In genomic region chr6:100343678-100344077, GRCh38 we compare ENCODE assay signal across 15 cellular contexts.
DNase-seq lines count a peak whose midpoint lies in the region; ATAC-seq, FAIRE-seq and TF ChIP-seq lines count a peak whose summit lies in the region.
"Had no signal": no experiment of that assay in that cellular context is flagged by ENCODE, and none has a peak within 500 bp of the region (broad histone marks: within the 10 kb centered on the region; RNA-seq: fewer than 3 reads in every experiment).

No MANE protein-coding gene starts in this region.

- H3K27ac ChIP-seq in right lobe of liver (no peak overlapping the region), HepG2 (ENCODE audit: extremely low read length, insufficient read depth, low read length) (no peak overlapping the region), SJCRH30 (peak overlapping the region; percentile 2; the same call in 1 of the 2 replicates), stomach (no peak overlapping the region)

- FAIRE-seq in HepG2 (lab: Jason Lieb, UNC) (no peak), RCC 7860 (lab: Jason Lieb, UNC) (no peak)
- FAIRE-seq: frontal cortex had no signal

- in situ Hi-C loops in HepG2 (cut with HindIII; ENCODE audit: extremely low pct_ligation_motif_present, low pct_unique_long_range_greater_than_20kb): no loop called here

- TF ChIP-seq POLR2A in right lobe of liver (IDR thresholded peaks at IDR 0.05): no peak
- TF ChIP-seq POLR2A in HepG2 (IDR thresholded peaks at IDR 0.05; ENCODE audit: insufficient read depth in 1 of 2, low read depth in 2 of 2, low read length in 2 of 2): no peak
- no peak for TF ChIP-seq POLR2A in stomach (IDR thresholded peaks at IDR 0.05)

- H3K9ac ChIP-seq in HepG2 (ENCODE audit: insufficient read depth, low read depth, low read length): no peak overlapping the region

- no peaks in the 10 kb centered on the region for H3K36me3 ChIP-seq in right lobe of liver
- H3K36me3 ChIP-seq in HepG2 (replicated peaks in 1 of 2; ENCODE audit: control insufficient read depth in 1 of 2, insufficient read depth in 2 of 2, low read length in 2 of 2): no peaks in the 10 kb centered on the region
- no peaks in the 10 kb centered on the region for H3K36me3 ChIP-seq in SJCRH30
- no peaks in the 10 kb centered on the region for H3K36me3 ChIP-seq in stomach

- TF ChIP-seq CTCF in right lobe of liver (IDR thresholded peaks at IDR 0.05) (no peak), HepG2 (CRISPR knock-in tag; IDR thresholded peaks at IDR 0.05) (no peak), fibroblast of villous mesenchyme (IDR thresholded peaks at IDR 0.05; ENCODE audit: insufficient read depth, low read depth, low read length) (no peak), stomach (IDR thresholded peaks at IDR 0.05) (no peak)

- intact Hi-C loops in right lobe of liver (cut with DNase I): no loop called here
- intact Hi-C loops in HepG2 (cut with micrococcal nuclease; ENCODE audit: unreplicated experiment): no loop called here
- intact Hi-C loops in stomach (cut with DNase I; ENCODE audit: low total_unique reads): no loop called here

- H2AFZ ChIP-seq in HepG2 (ENCODE audit: low read length): no peak overlapping the region

- no peaks in the 10 kb centered on the region for H4K20me1 ChIP-seq in HepG2 (ENCODE audit: insufficient read depth, low read length)

- DNase-seq in right lobe of liver (no peak), HepG2 (ENCODE audit: low spot score) (no peak), SJCRH30 (peak; percentile 14 to 31), fibroblast of villous mesenchyme (ENCODE audit: low read depth) (peak; percentile 24), CD1c-positive myeloid dendritic cell (ENCODE audit: extremely low spot score) (no peak), RCC 7860 (ENCODE audit: low spot score) (no peak), stomach (no peak)
- DNase-seq: activated CD4-positive, alpha-beta T cell treated with anti-CD3 and anti-CD28 coated beads, Interleukin-2, amount 10 ng/mL, durations not matched to agents 24 days and 14 days; aorta; NCI-H1092 treated with DMSO at 0.1 percent for 48 hours; NCI-H345; PC-3; stimulated activated CD4-positive, alpha-beta T cell treated with anti-CD3 and anti-CD28 coated beads, Interleukin-4, amount 100 ng/mL, for 1 hour had no signal

- ATAC-seq in right lobe of liver (peak; percentile 24 to 61 (median 46)), HepG2 (no peak), GM21528 (IDR thresholded peaks at IDR 0.05; ENCODE audit: low FRiP score, unreplicated experiment) (no peak)
- ATAC-seq: PC-3 had no signal

- no peak for TF ChIP-seq RAD21 in HepG2 (CRISPR knock-in tag; IDR thresholded peaks at IDR 0.05)

- POLR2A ChIA-PET in HepG2 (lab: Yijun Ruan, JAX): no interaction called here

- no peaks in the 10 kb centered on the region for H3K9me3 ChIP-seq in right lobe of liver
- no peaks in the 10 kb centered on the region for H3K9me3 ChIP-seq in HepG2 (ENCODE audit: low read length)
- peaks cover 3% of the 10 kb centered on the region for H3K9me3 ChIP-seq in SJCRH30 (replicated peaks)
- H3K9me3 ChIP-seq in stomach: no peaks in the 10 kb centered on the region

- H3K79me2 ChIP-seq in HepG2 (ENCODE audit: insufficient read depth, low read length): no peaks in the 10 kb centered on the region

- 27% methylated on average over 1 of the region's 1 CpG for WGBS in right lobe of liver (ENCODE audit: insufficient coverage, low coverage, low lambda C conversion rate, missing lambda C conversion rate)
- WGBS in HepG2 (ENCODE audit: low lambda C conversion rate): 0% methylated on average over 1 of the region's 1 CpG
- 36 to 77% (median 60%) methylated on average over 1 of the region's 1 CpG for WGBS in stomach, 5 donors

- TF ChIP-seq EP300 in HepG2 (IDR thresholded peaks at IDR 0.05; ENCODE audit: low read depth in 2 of 2, low read length in 2 of 2): no peak
- TF ChIP-seq EP300 in HepG2 (CRISPR knock-in tag; IDR thresholded peaks at IDR 0.05; ENCODE audit: borderline replicate concordance): no peak
- TF ChIP-seq EP300 in stomach (IDR thresholded peaks at IDR 0.05): no peak

- CTCF ChIA-PET in HepG2 (lab: Yijun Ruan, JAX; ENCODE audit: low intra/inter-chr PET ratio, low total read pairs): no interaction called here

- no peak overlapping the region for H3K4me2 ChIP-seq in HepG2 (ENCODE audit: low read depth, low read length)

- no TSS peak for BruUV-seq in HepG2 (replicated peaks; lab: Mats Ljungman, UMichigan)

- no peaks in the 10 kb centered on the region for H3K4me1 ChIP-seq in right lobe of liver
- H3K4me1 ChIP-seq in HepG2 (ENCODE audit: insufficient read depth, low read length): no peaks in the 10 kb centered on the region
- peaks cover 12% of the 10 kb centered on the region for H3K4me1 ChIP-seq in SJCRH30
- peaks cover 0 to 7% (median 2%) of the 10 kb centered on the region in 4 donors for H3K4me1 ChIP-seq in stomach

- H3K4me3 ChIP-seq in right lobe of liver (no peak overlapping the region), HepG2 (replicated peaks in 1 of 3; ENCODE audit: insufficient read depth in 1 of 3, low read depth in 2 of 3, low read length in 3 of 3) (no peak overlapping the region), SJCRH30 (no peak overlapping the region), fibroblast of villous mesenchyme (ENCODE audit: low read depth, low read length) (no peak overlapping the region), stomach (no peak overlapping the region)

- H3K27me3 ChIP-seq in right lobe of liver (no peaks in the 10 kb centered on the region), HepG2 (ENCODE audit: control insufficient read depth in 1 of 2, insufficient read depth in 2 of 2, low read length in 2 of 2) (no peaks in the 10 kb centered on the region), SJCRH30 (no peaks in the 10 kb centered on the region), stomach (no peaks in the 10 kb centered on the region)

TF ChIP-seq in HepG2, 621 proteins besides CTCF, POLR2A, EP300 and RAD21:
- TF ChIP-seq TEAD2 (CRISPR knock-in tag; IDR thresholded peaks at IDR 0.05): no peak
- TF ChIP-seq ZNF639 (CRISPR knock-in tag; conservative IDR thresholded peaks at IDR 0.05): no peak
- no peak for TF ChIP-seq SAP130 (CRISPR knock-in tag; IDR thresholded peaks at IDR 0.05; ENCODE audit: low read depth)
- no peak for TF ChIP-seq SP2 (CRISPR knock-in tag; IDR thresholded peaks at IDR 0.05)
- no peak for TF ChIP-seq ZNF24 (IDR thresholded peaks at IDR 0.05)
- TF ChIP-seq ETV6 (CRISPR knock-in tag; conservative IDR thresholded peaks at IDR 0.05): no peak
- TF ChIP-seq ATF5 (CRISPR knock-in tag; IDR thresholded peaks at IDR 0.05; ENCODE audit: low read depth): no peak
- TF ChIP-seq ZNF382 (CRISPR knock-in tag; IDR thresholded peaks at IDR 0.05; ENCODE audit: borderline replicate concordance): no peak
- no peak for TF ChIP-seq ZNF850 (CRISPR knock-in tag; conservative IDR thresholded peaks at IDR 0.05)
- TF ChIP-seq ATF2 (CRISPR knock-in tag; IDR thresholded peaks at IDR 0.05): no peak
- no peak for TF ChIP-seq ZNF546 (CRISPR knock-in tag; conservative IDR thresholded peaks at IDR 0.05)

Comparison
In these comparisons a context has a peak if more than half of its experiments do, and no peak if none do; other contexts are left out.
1. ATAC-seq: peak in right lobe of liver (4 of 4); none in HepG2 (single experiment) and GM21528 (single experiment).
2. DNase-seq: peak in SJCRH30 (2 of 2) and fibroblast of villous mesenchyme (single experiment); none in right lobe of liver (0 of 3), HepG2 (single experiment), CD1c-positive myeloid dendritic cell (single experiment), RCC 7860 (single experiment) and stomach (single experiment).